ENCODE assay signal across 24 cellular contexts in genomic region chr11:88229303-88229702, GRCh38.
"Had no signal": no experiment of that assay in that cellular context is flagged by ENCODE, and none has a peak within 500 bp of the region (broad histone marks: within the 10 kb centered on the region; RNA-seq: fewer than 3 reads in every experiment).

No MANE protein-coding gene starts in this region.

- H3K36me3 ChIP-seq: esophagus muscularis mucosa, gastroesophageal sphincter, heart left ventricle, left lung, lower lobe of right lung had no signal

- H2AFZ ChIP-seq: hepatocyte had no signal

- H3K4me1 ChIP-seq: esophagus muscularis mucosa, gastroesophageal sphincter, heart left ventricle, left lung, lower lobe of right lung had no signal

- H3K4me3 Mint-ChIP-seq: immature natural killer cell, mesothelial cell of epicardium had no signal

- H3K4me3 ChIP-seq: coronary artery, dorsolateral prefrontal cortex, esophagus muscularis mucosa, gastroesophageal sphincter, heart left ventricle, hepatocyte, left lung, lower lobe of right lung, mucosa of descending colon had no signal

- ATAC-seq: foreskin keratinocyte, gastroesophageal sphincter, heart left ventricle, left cardiac atrium, left lung, left ventricle myocardium superior, lower lobe of right lung, mucosa of descending colon had no signal

- H3K27me3 ChIP-seq: dorsolateral prefrontal cortex, esophagus muscularis mucosa, foreskin keratinocyte, gastroesophageal sphincter, heart left ventricle, hepatocyte, left lung had no signal

- H3K4me2 ChIP-seq: hepatocyte had no signal

- FAIRE-seq: colon, endothelial cell of umbilical vein, frontal cortex had no signal

- H3K27me3 Mint-ChIP-seq: naive B cell had no signal

- DNase-seq: dermis blood vessel endothelial cell; dorsolateral prefrontal cortex; effector CD4-positive, alpha-beta T cell; effector memory CD4-positive, alpha-beta T cell; foreskin keratinocyte; heart left ventricle; hypothalamus; immature natural killer cell; islet precursor cell; left cardiac atrium; left lung; left ventricle myocardium superior; lower lobe of right lung; mesenchymal stem cell; mucosa of descending colon; naive B cell had no signal

- H3K79me2 ChIP-seq: hepatocyte had no signal

- H3K27ac ChIP-seq: coronary artery, dorsolateral prefrontal cortex, esophagus muscularis mucosa, foreskin keratinocyte, gastroesophageal sphincter, heart left ventricle, hepatocyte, left lung, lower lobe of right lung had no signal

- H3K4me1 Mint-ChIP-seq: mesothelial cell of epicardium, naive B cell had no signal

- H3K27ac Mint-ChIP-seq: immature natural killer cell, mesothelial cell of epicardium, naive B cell had no signal
